12 cellular contexts compared by ENCODE assay signal in the genomic region with DNA sequence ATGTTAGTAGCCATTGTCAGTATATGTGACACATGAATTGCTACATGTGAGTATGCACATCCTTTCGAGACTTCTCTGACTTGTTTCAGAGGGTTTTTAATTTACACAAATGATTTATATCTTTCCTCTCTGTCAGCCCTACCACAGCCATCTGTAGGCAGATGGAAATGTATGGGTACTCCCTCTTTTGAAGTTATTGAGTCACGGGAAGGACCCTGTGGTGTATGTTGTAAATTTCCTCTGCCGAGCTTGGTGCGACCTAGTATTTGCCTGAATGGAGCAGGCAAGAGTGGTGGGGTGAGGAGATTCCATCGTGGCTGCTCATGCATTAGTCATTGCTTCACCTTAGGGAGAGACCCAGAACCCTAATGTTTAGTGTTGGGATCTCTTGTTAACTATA.
DNase-seq lines count a peak whose midpoint lies in the region; ATAC-seq, FAIRE-seq and TF ChIP-seq lines count a peak whose summit lies in the region.
"Had no signal": no experiment of that assay in that cellular context is flagged by ENCODE, and none has a peak within 500 bp of the region (broad histone marks: within the 10 kb centered on the region; RNA-seq: fewer than 3 reads in every experiment).

No MANE protein-coding gene starts in this region.

- TF ChIP-seq CTCF in A673 (conservative IDR thresholded peaks at IDR 0.05; ENCODE audit: low read depth, low read length) (no peak), IMR-90 (conservative IDR thresholded peaks at IDR 0.05; ENCODE audit: low read depth, low read length) (no peak), keratinocyte (optimal IDR thresholded peaks at IDR 0.05 in 1 of 3, IDR thresholded peaks at IDR 0.05 in 1 of 3, conservative IDR thresholded peaks at IDR 0.05 in 1 of 3; ENCODE audit: extremely low read depth in 1 of 3, insufficient read depth in 2 of 3, low read length in 3 of 3) (no peak), psoas muscle (IDR thresholded peaks at IDR 0.05) (no peak)

- H2AK9ac ChIP-seq in IMR-90 (replicated peaks; ENCODE audit: low read depth, low read length, poor library complexity) = no peak overlapping the region

- dilution Hi-C loops in IMR-90 (cut with HindIII; ENCODE audit: low sequenced_read_pairs, unreplicated experiment) = no loop called here
- dilution Hi-C loops in keratinocyte (cut with MboI; ENCODE audit: extremely low pct_ligation_motif_present, low sequenced_read_pairs) = no loop called here

- H3K4me3 ChIP-seq in A673 (ENCODE audit: low read depth, low read length, poor library complexity, severe bottlenecking) (no peak overlapping the region), IMR-90 (ENCODE audit: insufficient read depth, low read depth, low read length) (no peak overlapping the region), keratinocyte (ENCODE audit: control insufficient read depth in 2 of 3, extremely low read depth in 1 of 3, insufficient read depth in 2 of 3, low read depth in 1 of 3, low read length in 3 of 3) (no peak overlapping the region), psoas muscle (no peak overlapping the region)
- H3K4me3 ChIP-seq: colonic mucosa, sigmoid colon had no signal

- no peak overlapping the region for H2BK120ac ChIP-seq in IMR-90 (ENCODE audit: low read depth, low read length)

- H2AFZ ChIP-seq in IMR-90 (replicated peaks; ENCODE audit: low read length, poor library complexity) = no peak overlapping the region
- H2AFZ ChIP-seq in keratinocyte (ENCODE audit: control insufficient read depth, low read length) = no peak overlapping the region

- no peak overlapping the region for H2AK5ac ChIP-seq in IMR-90 (ENCODE audit: low read depth, low read length)

- no peak overlapping the region for H2BK5ac ChIP-seq in IMR-90 (ENCODE audit: low read depth, low read length, poor library complexity, severe bottlenecking)

- H2BK20ac ChIP-seq in IMR-90 (ENCODE audit: low read depth, low read length) = no peak overlapping the region

- TF ChIP-seq POLR2A in IMR-90 (IDR thresholded peaks at IDR 0.05; ENCODE audit: low read depth, low read length) = no peak

- in situ Hi-C loops in IMR-90 (cut with MboI; ENCODE audit: low sequenced_read_pairs) = no loop called here

- H4K91ac ChIP-seq in IMR-90 (ENCODE audit: insufficient read depth, low read depth, low read length) = no peak overlapping the region

- H3K56ac ChIP-seq in IMR-90 (ENCODE audit: extremely low read depth, insufficient read depth, low read length) = no peak overlapping the region

- H4K8ac ChIP-seq in IMR-90 (ENCODE audit: low read depth in 2 of 2, low read length in 2 of 2) = no peak overlapping the region

- FAIRE-seq in keratinocyte (lab: Jason Lieb, UNC) = peak; percentile 87

- no peak overlapping the region for H3K18ac ChIP-seq in IMR-90 (ENCODE audit: low read depth, low read length)

- POLR2A ChIA-PET in A673 (lab: Charles Lee; ENCODE audit: low non-redundant PET) = no interaction called here
- POLR2A ChIA-PET in IMR-90 (lab: Charles Lee; ENCODE audit: unreplicated experiment) = no interaction called here

- H3K79me2 ChIP-seq in keratinocyte (ENCODE audit: control insufficient read depth, insufficient read depth, low read length) = peaks cover 47% of the 10 kb centered on the region

- peaks cover 19 to 45% of the 10 kb centered on the region in 2 experiments for H3K79me1 ChIP-seq in IMR-90 (ENCODE audit: low read depth in 1 of 2, low read length in 2 of 2)

- WGBS in IMR-90 (ENCODE audit: extremely low coverage in 2 of 2, insufficient read length in 1 of 2), 2 experiments = no CpG with 5 or more reads among the region's 5 CpGs
- 89 to 94% (median 91%) methylated on average over 5 of the region's 5 CpGs for WGBS in psoas muscle, 3 donors

- BruUV-seq in A673 (replicated peaks; lab: Mats Ljungman, UMichigan) (no TSS peak), IMR-90 (replicated peaks; lab: Mats Ljungman, UMichigan) (no TSS peak)

- peak; percentile 73 for DNase-seq in A673 (ENCODE audit: low spot score)
- peak; percentile 77 for DNase-seq in IMR-90
- peak; percentile 53 to 63 for DNase-seq in activated T-cell treated with anti-CD3 and anti-CD28 coated beads, Interleukin-2, amount 50 U/mL, for 48 hours
- DNase-seq in keratinocyte (ENCODE audit: low read depth, low spot score) = peak; percentile 79
- DNase-seq in NCI-H510A (lab: John Stamatoyannopoulos, UW) = no peak
- no peak for DNase-seq in islet precursor cell
- DNase-seq in psoas muscle = no peak
- DNase-seq: C1 segment of cervical spinal cord, colonic mucosa, SHP77 treated with DMSO at 0.1 percent for 48 hours, sigmoid colon had no signal

- H4K20me1 ChIP-seq in IMR-90 (ENCODE audit: insufficient read depth, low read length) = peaks cover 55% of the 10 kb centered on the region
- no peaks in the 10 kb centered on the region for H4K20me1 ChIP-seq in keratinocyte (ENCODE audit: control insufficient read depth, extremely low read depth, insufficient read depth, low read length)

- H3K4me1 ChIP-seq in A673 (ENCODE audit: insufficient read depth, low read length, poor library complexity, severe bottlenecking) (peaks cover 21% of the 10 kb centered on the region), IMR-90 (ENCODE audit: control insufficient read depth, insufficient read depth, low read length) (peaks cover 5% of the 10 kb centered on the region), keratinocyte (ENCODE audit: control insufficient read depth, extremely low read depth, insufficient read depth, low read length) (peaks cover 23% of the 10 kb centered on the region), psoas muscle (peaks cover 48% of the 10 kb centered on the region)
- H3K4me1 ChIP-seq: colonic mucosa had no signal

- H3K9me3 ChIP-seq in A673 (ENCODE audit: low read depth, low read length, poor library complexity, severe bottlenecking) = peaks cover 11% of the 10 kb centered on the region
- H3K9me3 ChIP-seq in IMR-90 (ENCODE audit: control insufficient read depth, insufficient read depth, low read length) = peaks cover 7% of the 10 kb centered on the region
- peaks cover 3% of the 10 kb centered on the region for H3K9me3 ChIP-seq in keratinocyte (ENCODE audit: control insufficient read depth, low read depth, low read length)
- peaks cover 13% of the 10 kb centered on the region for H3K9me3 ChIP-seq in psoas muscle
- H3K9me3 ChIP-seq: colonic mucosa had no signal

- no peak overlapping the region for H4K5ac ChIP-seq in IMR-90 (ENCODE audit: low read depth, low read length)

- no peak overlapping the region for H3K4me2 ChIP-seq in IMR-90 (ENCODE audit: low read depth, low read length)
- peak overlapping the region; percentile 44 for H3K4me2 ChIP-seq in keratinocyte (ENCODE audit: control insufficient read depth, extremely low read depth, insufficient read depth, low read depth, low read length)

- H3K27ac ChIP-seq in A673 (ENCODE audit: low read depth, low read length, poor library complexity, severe bottlenecking) = no peak overlapping the region
- no peak overlapping the region for H3K27ac ChIP-seq in IMR-90 (ENCODE audit: insufficient read depth, low read length)
- peak overlapping the region; percentile 66 for H3K27ac ChIP-seq in keratinocyte (ENCODE audit: control insufficient read depth, insufficient read depth, low read length)
- no peak overlapping the region for H3K27ac ChIP-seq in psoas muscle
- H3K27ac ChIP-seq: colonic mucosa, sigmoid colon had no signal

- H3K36me3 ChIP-seq in A673 (ENCODE audit: insufficient read depth, low read length, poor library complexity, severe bottlenecking) = no peaks in the 10 kb centered on the region
- no peaks in the 10 kb centered on the region for H3K36me3 ChIP-seq in IMR-90 (ENCODE audit: control insufficient read depth, insufficient read depth, low read length)
- H3K36me3 ChIP-seq in keratinocyte (ENCODE audit: control insufficient read depth in 2 of 2, extremely low read depth in 1 of 2, insufficient read depth in 2 of 2, low read length in 2 of 2) = peaks cover 0 to 1% of the 10 kb centered on the region in 2 experiments
- H3K36me3 ChIP-seq in psoas muscle (ENCODE audit: insufficient read depth in 1 of 2, low read depth in 1 of 2) = no peaks in the 10 kb centered on the region
- H3K36me3 ChIP-seq: colonic mucosa, sigmoid colon had no signal

- CTCF ChIA-PET in A673 (lab: Charles Lee) (interaction anchor here (0.6 kb wide), 1 partner anchor 765 kb away, joined by 4 read pairs; no protein-coding TSS in a partner anchor), IMR-90 (lab: Yijun Ruan, JAX) (no interaction called here)

- H3K9me1 ChIP-seq in IMR-90 (ENCODE audit: insufficient read depth, low read length) (peaks cover 2% of the 10 kb centered on the region; the same call in 1 of the 2 replicates), keratinocyte (ENCODE audit: control insufficient read depth, extremely low read depth, insufficient read depth, low read length) (no peaks in the 10 kb centered on the region)

- H3K27me3 ChIP-seq in A673 (replicated peaks; ENCODE audit: insufficient read depth, low read depth, low read length, poor library complexity) (no peaks in the 10 kb centered on the region), IMR-90 (ENCODE audit: control insufficient read depth, insufficient read depth, low read length) (no peaks in the 10 kb centered on the region), keratinocyte (ENCODE audit: control insufficient read depth, extremely low read depth, insufficient read depth, low read length) (no peaks in the 10 kb centered on the region), psoas muscle (ENCODE audit: insufficient read depth in 3 of 3, low read length in 2 of 3) (no peaks in the 10 kb centered on the region)
- H3K27me3 ChIP-seq: colonic mucosa, sigmoid colon had no signal

- no peak overlapping the region for H3K4ac ChIP-seq in IMR-90 (ENCODE audit: low read depth, low read length)

- H2BK15ac ChIP-seq in IMR-90 (ENCODE audit: low read depth, low read length) = no peak overlapping the region

- H3K23ac ChIP-seq in IMR-90 (ENCODE audit: low read depth, low read length) = no peak overlapping the region

- H3K14ac ChIP-seq in IMR-90 (replicated peaks; ENCODE audit: low read depth, low read length) = no peak overlapping the region

- no peak for ATAC-seq in IMR-90 (ENCODE audit: low read depth)
- ATAC-seq in HG03342 (IDR thresholded peaks at IDR 0.05; ENCODE audit: unreplicated experiment) = no peak
- ATAC-seq in psoas muscle = no peak

- no peak overlapping the region for H3K9ac ChIP-seq in IMR-90 (ENCODE audit: low read depth, low read length)
- no peak overlapping the region for H3K9ac ChIP-seq in keratinocyte (ENCODE audit: control insufficient read depth, extremely low read depth, insufficient read depth, low read length)

- TF ChIP-seq RAD21 in IMR-90 (IDR thresholded peaks at IDR 0.05; ENCODE audit: low read length) = no peak

- intact Hi-C loops in A673 (cut with micrococcal nuclease; ENCODE audit: unreplicated experiment) = no loop called here
- intact Hi-C loops in IMR-90 (cut with micrococcal nuclease) = no loop called here
- intact Hi-C loops in psoas muscle (cut with DNase I) = no loop called here

TF ChIP-seq in IMR-90, 13 proteins besides CTCF, POLR2A, EP300 and RAD21:
- TF ChIP-seq CEBPB (IDR thresholded peaks at IDR 0.05; ENCODE audit: low read depth, low read length) = 0 out of 2 replicates have a peak, but pooled peaks have one; percentile 14
- TF ChIP-seq SMC3 (IDR thresholded peaks at IDR 0.05; ENCODE audit: low read depth, low read length) = no peak
- TF ChIP-seq CHD1 (IDR thresholded peaks at IDR 0.05; ENCODE audit: low read depth, low read length) = no peak

Comparison
In these comparisons a context has a peak if more than half of its experiments do, and no peak if none do; other contexts are left out.
1. DNase-seq: peak in A673 (single experiment), IMR-90 (single experiment), activated T-cell treated with anti-CD3 and anti-CD28 coated beads, Interleukin-2, amount 50 U/mL, for 48 hours (2 of 2) and keratinocyte (single experiment); none in NCI-H510A (single experiment), islet precursor cell (single experiment) and psoas muscle (0 of 2).